Comparison of ENCODE assay signal across 16 cellular contexts in the genomic region with DNA sequence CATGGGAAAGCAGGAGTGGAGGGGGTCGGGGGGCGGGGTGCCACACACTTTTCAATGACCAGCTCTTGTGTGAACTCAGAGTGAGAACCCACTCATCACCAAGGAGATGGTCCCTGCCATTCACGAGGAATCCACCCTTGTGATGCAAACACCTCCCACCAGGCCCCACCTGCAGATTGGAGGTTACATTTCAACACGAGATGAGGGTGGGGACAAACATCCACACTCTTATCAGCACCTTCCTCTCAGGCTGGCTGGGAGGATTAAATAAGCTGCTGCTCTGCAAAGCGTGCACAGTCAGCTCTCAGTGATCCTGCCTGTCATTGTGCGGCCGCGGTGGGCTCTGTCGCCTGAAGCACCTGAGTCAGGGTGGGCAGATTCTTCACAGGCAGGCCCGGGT. TPM values are rescaled to one million over a fixed set of nuclear protein-coding genes. Genes with fewer than 3 reads are reported as not detected.
DNase-seq lines count a peak whose midpoint lies in the region; ATAC-seq, FAIRE-seq and TF ChIP-seq lines count a peak whose summit lies in the region.
"Had no signal": no experiment of that assay in that cellular context is flagged by ENCODE, and none has a peak within 500 bp of the region (broad histone marks: within the 10 kb centered on the region; RNA-seq: fewer than 3 reads in every experiment).

No MANE protein-coding gene starts in this region.

- FAIRE-seq in small intestine (lab: Jason Lieb, UNC), result no peak
- FAIRE-seq: GM12891, GM19239 had no signal

- 40 to 70% (median 48%) methylated on average over 10 of the region's 10 CpGs for WGBS in small intestine, 3 donors

- H3K36me3 ChIP-seq in small intestine (ENCODE audit: control insufficient read depth in 2 of 2, insufficient read depth in 2 of 2, low read length in 2 of 2), result peaks cover 13 to 19% of the 10 kb centered on the region in 2 donors

- TF ChIP-seq CTCF in CD4-positive, alpha-beta T cell (IDR thresholded peaks at IDR 0.05), result no peak

- H3K27ac ChIP-seq in small intestine (ENCODE audit: low read depth in 1 of 2, low read length in 1 of 2), result no peak overlapping the region
- H3K27ac ChIP-seq in CD4-positive, alpha-beta T cell (ENCODE audit: low read depth, low read length), result no peak overlapping the region
- H3K27ac ChIP-seq: 22Rv1 had no signal

- H3K4me1 Mint-ChIP-seq in CD4-positive, alpha-beta T cell (ENCODE audit: low read depth), result no peaks in the 10 kb centered on the region

- ATAC-seq in CD4-positive, alpha-beta T cell (ENCODE audit: poor library complexity), result no peak

- H3K36me3 Mint-ChIP-seq in CD4-positive, alpha-beta T cell (ENCODE audit: low read depth), result peaks cover 55% of the 10 kb centered on the region

- TF ChIP-seq POLR2A in erythroblast (IDR thresholded peaks at IDR 0.05; ENCODE audit: low read length), result no peak

- intact Hi-C loops in CD4-positive, alpha-beta T cell (cut with DNase I, micrococcal nuclease), result no loop called here

- no peaks in the 10 kb centered on the region for H3K27me3 Mint-ChIP-seq in CD4-positive, alpha-beta T cell
- H3K27me3 Mint-ChIP-seq: CD4-positive, CD25-positive, alpha-beta regulatory T cell; IgD-negative memory B cell had no signal

- no peak overlapping the region for H3K4me3 Mint-ChIP-seq in CD4-positive, alpha-beta T cell
- H3K4me3 Mint-ChIP-seq: CD4-positive, CD25-positive, alpha-beta regulatory T cell; IgD-negative memory B cell had no signal

- POLR2A ChIA-PET in CD4-positive, alpha-beta T cell (lab: Charles Lee), result no interaction called here

- no peaks in the 10 kb centered on the region for H3K9me3 Mint-ChIP-seq in CD4-positive, alpha-beta T cell
- H3K9me3 Mint-ChIP-seq: CD4-positive, CD25-positive, alpha-beta regulatory T cell; IgD-negative memory B cell had no signal

- peak in 2 of 3 experiments; percentile 34 to 62 for DNase-seq in NCI-H1417 (lab: John Stamatoyannopoulos, UW)
- no peak for DNase-seq in NCI-H1417 treated with DMSO at 0.1 percent for 48 hours (lab: John Stamatoyannopoulos, UW)
- DNase-seq in NCI-H2227 treated with DMSO at 0.1 percent for 48 hours (lab: John Stamatoyannopoulos, UW), result peak; percentile 15
- peak; percentile 64 to 80 for DNase-seq in erythroblast (lab: John Stamatoyannopoulos, UW)
- peak; percentile 32 for DNase-seq in small intestine
- no peak for DNase-seq in DMS53 treated with DMSO at 0.1 percent for 48 hours (lab: John Stamatoyannopoulos, UW; ENCODE audit: unreplicated experiment)
- DNase-seq in activated naive CD4-positive, alpha-beta T cell treated with Interleukin-2 at 50 U/mL for 16 hours, result no peak
- no peak for DNase-seq in CD4-positive, alpha-beta T cell
- DNase-seq: Calu3; CD4-positive, CD25-positive, alpha-beta regulatory T cell; DMS 273 treated with DMSO at 0.1 percent for 48 hours; DMS79 had no signal

- H3K27ac Mint-ChIP-seq in CD4-positive, alpha-beta T cell, result no peak overlapping the region
- H3K27ac Mint-ChIP-seq: CD4-positive, CD25-positive, alpha-beta regulatory T cell had no signal

- no peak overlapping the region for H3K4me3 ChIP-seq in small intestine (ENCODE audit: low read depth in 1 of 2, low read length in 2 of 2)

- CTCF ChIA-PET in CD4-positive, alpha-beta T cell (lab: Charles Lee), result no interaction called here

- peaks cover 0 to 2% of the 10 kb centered on the region in 2 donors for H3K4me1 ChIP-seq in small intestine (ENCODE audit: control insufficient read depth in 2 of 2, insufficient read depth in 1 of 2, low read depth in 1 of 2, low read length in 1 of 2)

- no peaks in the 10 kb centered on the region for H3K9me3 ChIP-seq in small intestine (ENCODE audit: control insufficient read depth, low read depth)
- no peaks in the 10 kb centered on the region for H3K9me3 ChIP-seq in CD4-positive, alpha-beta T cell (ENCODE audit: control insufficient read depth, low read length)

- no peaks in the 10 kb centered on the region for H3K27me3 ChIP-seq in small intestine (ENCODE audit: control insufficient read depth in 2 of 2, insufficient read depth in 2 of 2, low read length in 2 of 2)
- no peaks in the 10 kb centered on the region for H3K27me3 ChIP-seq in CD4-positive, alpha-beta T cell (ENCODE audit: control insufficient read depth, insufficient read depth, low read length)

RNA-seq across cellular contexts. Expression of a gene that starts 39.7 kb away (rescaled TPM):
- 10 to 100 TPM; 21.1 to 35.9 (median 23.7) TPM for polyA plus RNA-seq in small intestine
- 10 to 100 TPM; 10.8 to 11.7 TPM for total RNA-seq in CD4-positive, alpha-beta T cell

Comparison
In these comparisons a context has a peak if more than half of its experiments do, and no peak if none do; other contexts are left out.
1. DNase-seq: peak in NCI-H1417 (2 of 3), NCI-H2227 treated with DMSO at 0.1 percent for 48 hours (single experiment), erythroblast (2 of 2) and small intestine (single experiment); none in NCI-H1417 treated with DMSO at 0.1 percent for 48 hours (single experiment), DMS53 treated with DMSO at 0.1 percent for 48 hours (single experiment), activated naive CD4-positive, alpha-beta T cell treated with Interleukin-2 at 50 U/mL for 16 hours (single experiment) and CD4-positive, alpha-beta T cell (0 of 10).